In genomic region chrX:78329486-78329885, GRCh38 we compare ENCODE assay signal across 11 cellular contexts. TPM values are rescaled to one million over a fixed set of nuclear protein-coding genes. Genes with fewer than 3 reads are reported as not detected.
DNase-seq lines count a peak whose midpoint lies in the region; ATAC-seq, FAIRE-seq and TF ChIP-seq lines count a peak whose summit lies in the region.
"Had no signal": no experiment of that assay in that cellular context is flagged by ENCODE, and none has a peak within 500 bp of the region (broad histone marks: within the 10 kb centered on the region; RNA-seq: fewer than 3 reads in every experiment).

No MANE protein-coding gene starts in this region.

- no peaks in the 10 kb centered on the region for H3K9me2 ChIP-seq in GM23248 (ENCODE audit: insufficient read depth)

- peaks cover 52 to 100% (median 95%) of the 10 kb centered on the region in 11 experiments for H3K27me3 ChIP-seq in BLaER1 treated with 17β-estradiol and CSF1 and Interleukin-3, amounts not matched to agents 10 nM and 100 nM
- H3K27me3 ChIP-seq in foreskin keratinocyte (no peaks in the 10 kb centered on the region), GM23248 (replicated peaks; ENCODE audit: insufficient read depth) (no peaks in the 10 kb centered on the region), pancreas (peaks cover 0 to 17% (median 0%) of the 10 kb centered on the region in 4 donors)
- H3K27me3 ChIP-seq: sigmoid colon had no signal

- no peak overlapping the region for H3K9ac ChIP-seq in BLaER1 treated with 17β-estradiol and CSF1 and Interleukin-3, amounts not matched to agents 10 nM and 100 nM
- no peak overlapping the region for H3K9ac ChIP-seq in GM23248

- no peak for FAIRE-seq in pancreas (lab: Jason Lieb, UNC)

- H3K9me3 Mint-ChIP-seq in activated T-cell treated with anti-CD3 and anti-CD28 coated beads, Interleukin-2, amount 50 U/mL, for 4 hours: no peaks in the 10 kb centered on the region

- H3K36me3 ChIP-seq in BLaER1 treated with 17β-estradiol and CSF1 and Interleukin-3, amounts not matched to agents 10 nM and 100 nM: no peaks in the 10 kb centered on the region
- H3K36me3 ChIP-seq in GM23248 (ENCODE audit: low read depth) (no peaks in the 10 kb centered on the region), pancreas (no peaks in the 10 kb centered on the region)
- H3K36me3 ChIP-seq: sigmoid colon had no signal

- H3K4me1 Mint-ChIP-seq in activated T-cell treated with anti-CD3 and anti-CD28 coated beads, Interleukin-2, amount 50 U/mL, for 4 hours (ENCODE audit: low read depth): peaks cover 63% of the 10 kb centered on the region

- in situ Hi-C loops in GM23248 (cut with MboI): no loop called here

- WGBS in GM23248 (ENCODE audit: low coverage in 1 of 2, low lambda C conversion rate in 2 of 2, missing lambda C conversion rate in 2 of 2), 2 experiments: 18 to 22% methylated on average over 2 to 4 of the region's 4 CpGs
- 42 to 50% methylated on average over 4 of the region's 4 CpGs for WGBS in pancreas, 2 donors

- peak; percentile 10 for DNase-seq in activated T-cell treated with anti-CD3 and anti-CD28 coated beads, Interleukin-2, amount 50 U/mL, for 4 hours
- DNase-seq in foreskin keratinocyte: no peak
- no peak for DNase-seq in GM23248
- DNase-seq in NCI-H446 treated with DMSO at 0.1 percent for 48 hours (lab: John Stamatoyannopoulos, UW): no peak
- no peak for DNase-seq in mucosa of gallbladder (ENCODE audit: low spot score)
- DNase-seq in pancreas: no peak
- DNase-seq: RPMI8226, sigmoid colon had no signal

- H3K4me1 ChIP-seq in BLaER1 treated with 17β-estradiol and CSF1 and Interleukin-3, amounts not matched to agents 10 nM and 100 nM: peaks cover 32 to 62% (median 41%) of the 10 kb centered on the region in 10 experiments
- H3K4me1 ChIP-seq in foreskin keratinocyte (no peaks in the 10 kb centered on the region), GM23248 (ENCODE audit: insufficient read depth) (no peaks in the 10 kb centered on the region), pancreas (no peaks in the 10 kb centered on the region)
- H3K4me1 ChIP-seq: sigmoid colon had no signal

- H3K4me3 ChIP-seq in BLaER1 treated with 17β-estradiol and CSF1 and Interleukin-3, amounts not matched to agents 10 nM and 100 nM: no peak overlapping the region
- no peak overlapping the region for H3K4me3 ChIP-seq in GM23248
- no peak overlapping the region for H3K4me3 ChIP-seq in pancreas
- H3K4me3 ChIP-seq: coronary artery, sigmoid colon had no signal

- H3K27ac ChIP-seq in BLaER1 treated with 17β-estradiol and CSF1 and Interleukin-3, amounts not matched to agents 10 nM and 100 nM: no peak overlapping the region
- H3K27ac ChIP-seq in foreskin keratinocyte (no peak overlapping the region), GM23248 (no peak overlapping the region), pancreas (no peak overlapping the region)
- H3K27ac ChIP-seq: coronary artery had no signal

- ATAC-seq in HG02678 (IDR thresholded peaks at IDR 0.05; ENCODE audit: unreplicated experiment) (peak; percentile 23), foreskin keratinocyte (peak; percentile 39), pancreas (no peak)
- ATAC-seq in activated T-cell treated with anti-CD3 and anti-CD28 coated beads, Interleukin-2, amount 50 U/mL, for 4 hours: peak; percentile 12 to 44

- peak overlapping the region in 6 of 11 experiments; percentile 3 to 68 (median 32); a peak in 9 of 22 replicates for H3K4me2 ChIP-seq in BLaER1 treated with 17β-estradiol and CSF1 and Interleukin-3, amounts not matched to agents 10 nM and 100 nM
- H3K4me2 ChIP-seq in GM23248 (ENCODE audit: unreplicated experiment): no peak overlapping the region

- H4K20me1 ChIP-seq in BLaER1 treated with 17β-estradiol and CSF1 and Interleukin-3, amounts not matched to agents 10 nM and 100 nM: no peaks in the 10 kb centered on the region
- no peaks in the 10 kb centered on the region for H4K20me1 ChIP-seq in GM23248 (ENCODE audit: insufficient read depth)

- H3K27me3 Mint-ChIP-seq in activated T-cell treated with anti-CD3 and anti-CD28 coated beads, Interleukin-2, amount 50 U/mL, for 4 hours (ENCODE audit: low read depth): no peaks in the 10 kb centered on the region

- TF ChIP-seq CTCF in foreskin keratinocyte (conservative IDR thresholded peaks at IDR 0.05) (no peak), pancreas (IDR thresholded peaks at IDR 0.05) (no peak)

- H3K79me2 ChIP-seq in GM23248 (ENCODE audit: insufficient read depth): no peaks in the 10 kb centered on the region

- no peak overlapping the region for H2AFZ ChIP-seq in GM23248

- intact Hi-C loops in pancreas (cut with DNase I): no loop called here

- no peaks in the 10 kb centered on the region for H3F3A ChIP-seq in GM23248 (ENCODE audit: insufficient read depth)

- peak overlapping the region; percentile 71 for H3K4me3 Mint-ChIP-seq in activated T-cell treated with anti-CD3 and anti-CD28 coated beads, Interleukin-2, amount 50 U/mL, for 4 hours

- no peaks in the 10 kb centered on the region; a peak in 1 of 22 replicates for H3K9me3 ChIP-seq in BLaER1 treated with 17β-estradiol and CSF1 and Interleukin-3, amounts not matched to agents 10 nM and 100 nM (replicated peaks in 1 of 11)
- no peaks in the 10 kb centered on the region for H3K9me3 ChIP-seq in GM23248 (ENCODE audit: low read depth)
- H3K9me3 ChIP-seq in pancreas: no peaks in the 10 kb centered on the region
- H3K9me3 ChIP-seq: sigmoid colon had no signal

- H3K36me3 Mint-ChIP-seq in activated T-cell treated with anti-CD3 and anti-CD28 coated beads, Interleukin-2, amount 50 U/mL, for 4 hours (ENCODE audit: insufficient read depth): no peaks in the 10 kb centered on the region

RNA-seq across cellular contexts. Expression of gene CYSLTR1, which starts 2.1 kb away (rescaled TPM):
- total RNA-seq in activated T-cell treated with anti-CD3 and anti-CD28 coated beads, Interleukin-2, amount 50 U/mL, for 4 hours: 1 to 10 TPM; 1.4 to 2.3 (median 1.8) TPM
- total RNA-seq in foreskin keratinocyte: not detected in 2 replicates
- not detected in 2 replicates for polyA plus RNA-seq in foreskin keratinocyte
- total RNA-seq in GM23248 (2014; rRNA removed; shearing (Covaris generic)): not detected in 2 replicates
- polyA plus RNA-seq in GM23248 (2016; fragmentation: Nextera tagmentation; extraction: Ambion mirVana): 0.08 TPM in 1 of 2 replicates, not detected in the other
- total RNA-seq in mucosa of gallbladder: 3.5 TPM
- 1 to 10 TPM in 1 of 6 donors, under 1 TPM in 5; 0.19 to 1.5 (median 0.44) TPM for total RNA-seq in pancreas
- under 1 TPM; 0.34 to 0.42 TPM for polyA plus RNA-seq in pancreas

Comparison
In these comparisons a context has a peak if more than half of its experiments do, and no peak if none do; other contexts are left out.
1. ATAC-seq: peak in HG02678 (single experiment), activated T-cell treated with anti-CD3 and anti-CD28 coated beads, Interleukin-2, amount 50 U/mL, for 4 hours (2 of 2) and foreskin keratinocyte (single experiment); none in pancreas (0 of 4).